In genomic region chr6:41688256-41688965, GRCh38 we compare ENCODE assay signal across 17 cellular contexts. TPM values are rescaled to one million over a fixed set of nuclear protein-coding genes. Genes with fewer than 3 reads are reported as not detected.
DNase-seq lines count a peak whose midpoint lies in the region; ATAC-seq, FAIRE-seq and TF ChIP-seq lines count a peak whose summit lies in the region.
"Had no signal": no experiment of that assay in that cellular context is flagged by ENCODE, and none has a peak within 500 bp of the region (broad histone marks: within the 10 kb centered on the region; RNA-seq: fewer than 3 reads in every experiment).

No MANE protein-coding gene starts in this region.

- ATAC-seq in T-helper 17 cell (no peak), gastrocnemius medialis (no peak), GM19397 (IDR thresholded peaks at IDR 0.05; ENCODE audit: unreplicated experiment) (no peak)

- H3K4me1 Mint-ChIP-seq in H9 (peaks cover 31 to 39% of the 10 kb centered on the region in 2 experiments), T-helper 17 cell (peaks cover 9% of the 10 kb centered on the region)

- no peak overlapping the region for H4K8ac ChIP-seq in H9 (replicated peaks; ENCODE audit: insufficient read length, low read depth, low read length)

- no peak overlapping the region for H2BK20ac ChIP-seq in H9 (ENCODE audit: low read depth, low read length, poor library complexity, severe bottlenecking)

- H3K36me3 Mint-ChIP-seq in H9 (ENCODE audit: insufficient read depth in 1 of 3, low read depth in 3 of 3), result no peaks in the 10 kb centered on the region; a peak in 2 of 7 replicates
- H3K36me3 Mint-ChIP-seq in T-helper 17 cell (ENCODE audit: low read depth), result peaks cover 2% of the 10 kb centered on the region

- H3K79me2 ChIP-seq in H9 (ENCODE audit: insufficient read depth, low read length), result no peaks in the 10 kb centered on the region

- TF ChIP-seq CTCF in H9 (conservative IDR thresholded peaks at IDR 0.05) (no peak), kidney (IDR thresholded peaks at IDR 0.05; ENCODE audit: borderline replicate concordance, extremely low read depth, insufficient read depth) (no peak), gastrocnemius medialis (IDR thresholded peaks at IDR 0.05 in 4 of 5, conservative IDR thresholded peaks at IDR 0.05 in 1 of 5) (no peak)

- no CpG with 5 or more reads among the region's 5 CpGs for WGBS in H9 (ENCODE audit: extremely low coverage, insufficient read length, low lambda C conversion rate)

- intact Hi-C loops in kidney (cut with DNase I), result no loop called here
- intact Hi-C loops in gastrocnemius medialis (cut with DNase I; ENCODE audit: low total_unique reads), result no loop called here

- H3K9me3 ChIP-seq in H9 (ENCODE audit: control insufficient read depth, low read depth, low read length), result no peaks in the 10 kb centered on the region
- H3K9me3 ChIP-seq in T-helper 17 cell (ENCODE audit: control insufficient read depth, low read length, poor library complexity, severe bottlenecking), result no peaks in the 10 kb centered on the region
- H3K9me3 ChIP-seq in kidney (ENCODE audit: control insufficient read depth in 1 of 2, low read length in 2 of 2), result no peaks in the 10 kb centered on the region
- no peaks in the 10 kb centered on the region for H3K9me3 ChIP-seq in gastrocnemius medialis

- in situ Hi-C loops in gastrocnemius medialis (cut with MboI; ENCODE audit: low sequenced_read_pairs in 4 of 4), result no loop called here

- no peak overlapping the region for H2BK12ac ChIP-seq in H9 (ENCODE audit: insufficient read length, low read depth, low read length)

- no peak overlapping the region for H3K4me3 Mint-ChIP-seq in H9
- no peak overlapping the region for H3K4me3 Mint-ChIP-seq in T-helper 17 cell

- no peak overlapping the region for H3K14ac ChIP-seq in H9 (ENCODE audit: insufficient read depth, low read length)

- H3K27me3 ChIP-seq in H9 (ENCODE audit: insufficient read depth, low read length) (no peaks in the 10 kb centered on the region), gastrocnemius medialis (no peaks in the 10 kb centered on the region)

- no peaks in the 10 kb centered on the region for H4K20me1 ChIP-seq in H9 (ENCODE audit: control insufficient read depth, insufficient read depth, insufficient read length)

- no peak overlapping the region for H3K27ac ChIP-seq in H9 (ENCODE audit: insufficient read length, low read depth, low read length)
- H3K27ac ChIP-seq in kidney (ENCODE audit: low read depth in 2 of 2, low read length in 2 of 2), result peak overlapping the region; percentile 81 to 86
- peak overlapping the region; percentile 69 to 78 (median 72) for H3K27ac ChIP-seq in gastrocnemius medialis

- H3K4me3 ChIP-seq in kidney (ENCODE audit: low read length in 2 of 2), result no peak overlapping the region
- H3K4me3 ChIP-seq in gastrocnemius medialis, result no peak overlapping the region

- no peaks in the 10 kb centered on the region for H3K79me1 ChIP-seq in H9 (ENCODE audit: insufficient read depth, low read depth, low read length, poor library complexity, severe bottlenecking)

- H3K4ac ChIP-seq in H9 (ENCODE audit: low read depth, low read length), result no peak overlapping the region

- H2BK120ac ChIP-seq in H9 (ENCODE audit: low read depth, low read length, poor library complexity, severe bottlenecking), result no peak overlapping the region

- H2AFZ ChIP-seq in H9 (ENCODE audit: low read length), result no peak overlapping the region

- no peak overlapping the region for H3K23ac ChIP-seq in H9 (ENCODE audit: insufficient read length, low read depth, low read length)

- no peak overlapping the region for H3K18ac ChIP-seq in H9 (ENCODE audit: insufficient read length, low read depth, low read length)

- H3K4me1 ChIP-seq in H9 (ENCODE audit: insufficient read depth, low read length) (peaks cover 7% of the 10 kb centered on the region; the same call in 1 of the 2 replicates), kidney (ENCODE audit: control insufficient read depth in 1 of 2, insufficient read depth in 1 of 2, low read depth in 1 of 2, low read length in 2 of 2) (peaks cover 0 to 18% of the 10 kb centered on the region in 2 donors), gastrocnemius medialis (peaks cover 24 to 29% of the 10 kb centered on the region in 2 donors)

- no peak overlapping the region for H2AK5ac ChIP-seq in H9 (ENCODE audit: insufficient read length, low read length)

- no peak overlapping the region for H3T11ph ChIP-seq in H9 (ENCODE audit: low read length)

- FAIRE-seq in kidney (lab: Jason Lieb, UNC), result no peak

- H3K27me3 Mint-ChIP-seq in H9 (ENCODE audit: low read depth) (peaks cover 21% of the 10 kb centered on the region), T-helper 17 cell (no peaks in the 10 kb centered on the region)

- H3K9me3 Mint-ChIP-seq in H9, result no peaks in the 10 kb centered on the region; a peak in 1 of 5 replicates

- H3K27ac Mint-ChIP-seq in H9 (peak overlapping the region in 2 of 3 experiments; percentile 6 to 20; a peak in 2 of 7 replicates), T-helper 17 cell (peak overlapping the region; percentile 24)

- no peak overlapping the region for H2BK5ac ChIP-seq in H9 (ENCODE audit: insufficient read length, low read length)

- H4K5ac ChIP-seq in H9 (ENCODE audit: insufficient read length, low read depth, low read length), result no peak overlapping the region

- H3K4me2 ChIP-seq in H9 (ENCODE audit: insufficient read depth, insufficient read length, low read length), result no peak overlapping the region

- H3K56ac ChIP-seq in H9 (ENCODE audit: insufficient read length, low read depth, low read length), result no peak overlapping the region

- no peak overlapping the region for H2BK15ac ChIP-seq in H9 (ENCODE audit: low read depth, low read length)

- H3K9ac ChIP-seq in H9 (ENCODE audit: extremely low read depth, insufficient read length, low read length), result no peak overlapping the region
- peak overlapping the region; percentile 49 to 56 for H3K9ac ChIP-seq in kidney (ENCODE audit: low read length in 2 of 2)

- H4K91ac ChIP-seq in H9 (ENCODE audit: insufficient read length, low read depth, low read length), result no peak overlapping the region

- no peak for TF ChIP-seq POLR2A in gastrocnemius medialis (IDR thresholded peaks at IDR 0.05)

- no peaks in the 10 kb centered on the region for H3K23me2 ChIP-seq in H9 (ENCODE audit: insufficient read length, low read depth, low read length, poor library complexity, severe bottlenecking)

- no peak for DNase-seq in H9
- no peak for DNase-seq in T-helper 17 cell
- no peak for DNase-seq in kidney
- peak in 1 of 2 donors; percentile 16 for DNase-seq in gastrocnemius medialis
- DNase-seq in DMS114 treated with DMSO at 0.1 percent for 48 hours (lab: John Stamatoyannopoulos, UW; ENCODE audit: unreplicated experiment), result no peak
- no peak for DNase-seq in NCI-H1048 (lab: John Stamatoyannopoulos, UW)
- DNase-seq in NK-92 treated with Interleukin-12 subunit alpha and Interleukin-12 subunit beta, amount 100 ng/mL, for 24 hours (lab: John Stamatoyannopoulos, UW), result no peak
- DNase-seq: dermis blood vessel endothelial cell; erythroblast; NCI-H1930; NCI-H446 treated with DMSO at 0.1 percent for 48 hours; SIG-M5; stimulated activated CD4-positive, alpha-beta T cell treated with anti-CD3 and anti-CD28 coated beads, Interleukin-4, amount 100 ng/mL, for 1 hour; T-helper 2 cell had no signal

- H3K36me3 ChIP-seq in kidney (ENCODE audit: control insufficient read depth in 1 of 2, insufficient read depth in 2 of 2, low read length in 2 of 2) (peaks cover 11 to 19% of the 10 kb centered on the region in 2 donors), gastrocnemius medialis (peaks cover 0 to 59% of the 10 kb centered on the region in 2 donors)

RNA-seq across cellular contexts. Expression of gene TFEB, which starts 47.0 kb away (rescaled TPM):
- total RNA-seq in H9 (2021), result 1.2 and 2.4 TPM in 2 replicates
- 10 to 100 TPM; 17.6 to 18.9 TPM for total RNA-seq in T-helper 17 cell
- total RNA-seq in kidney, result 50.7 TPM
- polyA plus RNA-seq in kidney (ENCODE audit: insufficient read depth, low read depth, low replicate concordance), result 51.0 TPM
- total RNA-seq in gastrocnemius medialis, result 100 to 1,000 TPM in 2 of 4 donors, 10 to 100 TPM in 2; 82.8 to 121 (median 93.3) TPM

RNA-seq across cellular contexts. Expression of gene MDFI, which starts 50.1 kb away (rescaled TPM):
- total RNA-seq in H9 (2021) (40.9 and 45.0 TPM in 2 replicates), T-helper 17 cell (not detected), kidney (16.9 TPM), gastrocnemius medialis (1 to 10 TPM in 1 of 4 donors, under 1 TPM in 1, not detected in 2; 0.26 to 1.1 TPM)
- polyA plus RNA-seq in kidney (ENCODE audit: insufficient read depth, low read depth, low replicate concordance), result 2.3 TPM

RNA-seq across cellular contexts. Expression of gene PGC, which starts 58.8 kb away (rescaled TPM):
- not detected in 2 replicates for total RNA-seq in H9 (2021)
- total RNA-seq in T-helper 17 cell, result not detected
- total RNA-seq in kidney, result not detected
- polyA plus RNA-seq in kidney (ENCODE audit: insufficient read depth, low read depth, low replicate concordance), result 0.39 TPM
- not detected for total RNA-seq in gastrocnemius medialis
- total RNA-seq: Calu3, dermis blood vessel endothelial cell, omental fat pad had no signal
